In genomic region chr11:66651011-66651410, GRCh38 we compare ENCODE assay signal across 10 cellular contexts. TPM values are rescaled to one million over a fixed set of nuclear protein-coding genes. Genes with fewer than 3 reads are reported as not detected.
A peak's percentile ranks its signal among the peaks of the same experiment; 100 is the strongest.
DNase-seq lines count a peak whose midpoint lies in the region; ATAC-seq and TF ChIP-seq lines count a peak whose summit lies in the region.
"Had no signal": no experiment of that assay in that cellular context is flagged by ENCODE, and none has a peak within 500 bp of the region (broad histone marks: within the 10 kb centered on the region; RNA-seq: fewer than 3 reads in every experiment).

No MANE protein-coding gene starts in this region.

- H3K4me3 Mint-ChIP-seq in Caco-2 (ENCODE audit: unreplicated experiment) = no peak overlapping the region

- H3K4me1 ChIP-seq in Caco-2 = no peaks in the 10 kb centered on the region
- no peaks in the 10 kb centered on the region for H3K4me1 ChIP-seq in Panc1 (ENCODE audit: control insufficient read depth, insufficient read depth, low read length)

- H3K36me3 Mint-ChIP-seq in Caco-2 (ENCODE audit: insufficient read depth, unreplicated experiment) = peaks cover 100% of the 10 kb centered on the region

- peaks cover 13% of the 10 kb centered on the region for H3K4me1 Mint-ChIP-seq in Caco-2 (ENCODE audit: low read depth, unreplicated experiment)

- POLR2A ChIA-PET in Caco-2 (lab: Charles Lee) (no interaction called here), Panc1 (lab: Charles Lee) (no interaction called here)

- no peaks in the 10 kb centered on the region for H3K9me3 Mint-ChIP-seq in Caco-2 (ENCODE audit: unreplicated experiment)
- H3K9me3 Mint-ChIP-seq: naive B cell had no signal

- BruUV-seq in Caco-2 (replicated peaks; lab: Mats Ljungman, UMichigan) = no TSS peak
- no TSS peak for BruUV-seq in Panc1 (replicated peaks; lab: Mats Ljungman, UMichigan)

- CTCF ChIA-PET in Caco-2 (lab: Charles Lee) (no interaction called here), Panc1 (lab: Charles Lee) (no interaction called here)

- H3K9me3 ChIP-seq in Caco-2 (no peaks in the 10 kb centered on the region), Panc1 (ENCODE audit: control insufficient read depth, insufficient read depth, low read depth, low read length) (no peaks in the 10 kb centered on the region)
- H3K9me3 ChIP-seq: right atrium auricular region had no signal

- no peaks in the 10 kb centered on the region for H3K27me3 Mint-ChIP-seq in Caco-2 (ENCODE audit: insufficient read depth, unreplicated experiment)
- H3K27me3 Mint-ChIP-seq: naive B cell had no signal

- DNase-seq in Caco-2 (no peak), Panc1 (ENCODE audit: low read depth, low spot score) (no peak), fibroblast of mammary gland (ENCODE audit: low read depth) (peak; percentile 62), NCI-H526 treated with DMSO at 0.1 percent for 48 hours (lab: John Stamatoyannopoulos, UW) (no peak), NCI-H1436 (lab: John Stamatoyannopoulos, UW) (no peak)
- DNase-seq: naive B cell; stimulated activated CD4-positive, alpha-beta T cell treated with anti-CD3 and anti-CD28 coated beads, Interleukin-4, amount 100 ng/mL, for 24 hours; T-helper 9 cell had no signal

- peak; percentile 33 for ATAC-seq in Panc1
- ATAC-seq in HG03280 (IDR thresholded peaks at IDR 0.05; ENCODE audit: unreplicated experiment) = no peak

- in situ Hi-C loops in Panc1 (cut with HindIII; ENCODE audit: low pct_unique_long_range_greater_than_20kb, low sequenced_read_pairs) = no loop called here

- intact Hi-C loops in Caco-2 (cut with micrococcal nuclease; ENCODE audit: unreplicated experiment) (no loop called here), Panc1 (cut with micrococcal nuclease; ENCODE audit: unreplicated experiment) (no loop called here)

- H3K4me3 ChIP-seq in Caco-2 (ENCODE audit: low read depth, low read length) = no peak overlapping the region
- H3K4me3 ChIP-seq in Panc1 (ENCODE audit: low read depth in 2 of 2, low read length in 2 of 2) = no peak overlapping the region
- H3K4me3 ChIP-seq in fibroblast of mammary gland (ENCODE audit: control insufficient read depth, low read depth, low read length) = no peak overlapping the region
- H3K4me3 ChIP-seq: right atrium auricular region had no signal

- TF ChIP-seq CTCF in Caco-2 (IDR thresholded peaks at IDR 0.05; ENCODE audit: insufficient read depth in 1 of 2, low read depth in 1 of 2, low read length in 1 of 2, severe bottlenecking in 1 of 2, unreplicated experiment in 1 of 2) (no peak), Panc1 (IDR thresholded peaks at IDR 0.05) (no peak), fibroblast of mammary gland (conservative IDR thresholded peaks at IDR 0.05; ENCODE audit: control insufficient read depth, insufficient read depth, low read depth, low read length) (no peak)

- H3K36me3 ChIP-seq in Caco-2 (ENCODE audit: control insufficient read depth, insufficient read depth, low read length) (peaks cover 2% of the 10 kb centered on the region; the same call in 1 of the 2 replicates), Panc1 (ENCODE audit: control insufficient read depth, insufficient read depth, low read length) (peaks cover 23% of the 10 kb centered on the region)

- H3K27me3 ChIP-seq in Caco-2 (replicated peaks; ENCODE audit: control insufficient read depth, insufficient read depth, low read length) (no peaks in the 10 kb centered on the region), Panc1 (ENCODE audit: control insufficient read depth, insufficient read depth, low read length) (no peaks in the 10 kb centered on the region)
- H3K27me3 ChIP-seq: right atrium auricular region had no signal

- no peak overlapping the region for H3K27ac ChIP-seq in Panc1 (ENCODE audit: low read length)
- H3K27ac ChIP-seq: right atrium auricular region had no signal

- peak overlapping the region; percentile 50 for H3K27ac Mint-ChIP-seq in Caco-2 (ENCODE audit: unreplicated experiment)

RNA-seq across cellular contexts. Expression of gene RBM4, which starts 12.5 kb away (rescaled TPM):
- 257 and 273 TPM in 2 replicates for total RNA-seq in Caco-2 (2022)
- total RNA-seq in Panc1 (2021; ENCODE audit: unreplicated experiment) = 195 TPM
- 186 TPM for polyA plus RNA-seq in Panc1 (2012; ENCODE audit: insufficient read length)

RNA-seq across cellular contexts. Expression of gene RBM4B, which starts 26.7 kb away (rescaled TPM):
- total RNA-seq in Caco-2 (2022) (39.8 and 45.8 TPM in 2 replicates), Panc1 (2021; ENCODE audit: unreplicated experiment) (33.6 TPM)
- polyA plus RNA-seq in Panc1 (2012; ENCODE audit: insufficient read length) = 29.5 TPM

RNA-seq across cellular contexts. Expression of gene RBM14, which starts 34.6 kb away (rescaled TPM):
- total RNA-seq in Caco-2 (2022) (160 and 173 TPM in 2 replicates), Panc1 (2021; ENCODE audit: unreplicated experiment) (93.9 TPM)
- 62.5 TPM for polyA plus RNA-seq in Panc1 (2012; ENCODE audit: insufficient read length)

RNA-seq across cellular contexts. Expression of gene CCS, which starts 58.0 kb away (rescaled TPM):
- total RNA-seq in Caco-2 (2022) = 52.9 and 54.0 TPM in 2 replicates
- 55.3 TPM for total RNA-seq in Panc1 (2021; ENCODE audit: unreplicated experiment)
- polyA plus RNA-seq in Panc1 (2012; ENCODE audit: insufficient read length) = 68.6 TPM

RNA-seq across cellular contexts. Expression of gene CCDC87, which starts 58.1 kb away (rescaled TPM):
- total RNA-seq in Caco-2 (2022) (1.0 TPM in 2 replicates), Panc1 (2021; ENCODE audit: unreplicated experiment) (2.0 TPM)
- 1.0 TPM for polyA plus RNA-seq in Panc1 (2012; ENCODE audit: insufficient read length)
